1 cellular context compared by ENCODE assay signal in the genomic region with DNA sequence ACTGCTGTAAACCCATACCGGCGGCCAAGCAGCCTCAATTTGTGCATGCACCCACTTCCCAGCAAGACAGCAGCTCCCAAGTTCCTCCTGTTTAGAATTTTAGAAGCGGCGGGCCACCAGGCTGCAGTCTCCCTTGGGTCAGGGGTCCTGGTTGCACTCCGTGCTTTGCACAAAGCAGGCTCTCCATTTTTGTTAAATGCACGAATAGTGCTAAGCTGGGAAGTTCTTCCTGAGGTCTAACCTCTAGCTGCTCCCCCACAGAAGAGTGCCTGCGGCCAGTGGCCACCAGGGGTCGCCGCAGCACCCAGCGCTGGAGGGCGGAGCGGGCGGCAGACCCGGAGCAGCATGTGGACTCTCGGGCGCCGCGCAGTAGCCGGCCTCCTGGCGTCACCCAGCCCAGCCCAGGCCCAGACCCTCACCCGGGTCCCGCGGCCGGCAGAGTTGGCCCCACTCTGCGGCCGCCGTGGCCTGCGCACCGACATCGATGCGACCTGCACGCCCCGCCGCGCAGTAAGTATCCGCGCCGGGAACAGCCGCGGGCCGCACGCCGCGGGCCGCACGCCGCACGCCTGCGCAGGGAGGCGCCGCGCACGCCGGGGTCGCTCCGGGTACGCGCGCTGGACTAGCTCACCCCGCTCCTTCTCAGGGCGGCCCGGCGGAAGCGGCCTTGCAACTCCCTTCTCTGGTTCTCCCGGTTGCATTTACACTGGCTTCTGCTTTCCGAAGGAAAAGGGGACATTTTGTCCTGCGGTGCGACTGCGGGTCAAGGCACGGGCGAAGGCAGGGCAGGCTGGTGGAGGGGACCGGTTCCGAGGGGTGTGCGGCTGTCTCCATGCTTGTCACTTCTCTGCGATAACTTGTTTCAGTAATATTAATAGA.
TF ChIP-seq lines count a peak whose summit lies in the region.

A gene (plus strand): TSS at position 315 of the 879 bp plus-strand sequence. CDS start 31 bp downstream, at position 346.

TF ChIP-seq in HepG2, 621 proteins besides CTCF, POLR2A, EP300 and RAD21 (continued from another document and continues in another):
- TF ChIP-seq REXO4 (CRISPR knock-in tag; IDR thresholded peaks at IDR 0.05; ENCODE audit: borderline replicate concordance) (no peak), PHF8 (CRISPR knock-in tag; IDR thresholded peaks at IDR 0.05) (peak; percentile 77), NAIF1 (CRISPR knock-in tag; IDR thresholded peaks at IDR 0.05; ENCODE audit: borderline replicate concordance) (peak; percentile 11; the same call in 1 of the 2 replicates), HMGA1 (CRISPR knock-in tag; conservative IDR thresholded peaks at IDR 0.05) (no peak), SALL1 (CRISPR knock-in tag; IDR thresholded peaks at IDR 0.05) (peak; percentile 79), RELA (CRISPR knock-in tag; IDR thresholded peaks at IDR 0.05) (0 out of 2 replicates have a peak, but pooled peaks have one; percentile 47), ZNF556 (CRISPR knock-in tag; IDR thresholded peaks at IDR 0.05; ENCODE audit: borderline replicate concordance) (peak; percentile 86), IKZF1 (IDR thresholded peaks at IDR 0.05) (no peak), SMYD3 (CRISPR knock-in tag; IDR thresholded peaks at IDR 0.05) (no peak), ZNF225 (CRISPR knock-in tag; IDR thresholded peaks at IDR 0.05) (peak; percentile 17; the same call in 1 of the 2 replicates), ZNF782 (CRISPR knock-in tag; IDR thresholded peaks at IDR 0.05; ENCODE audit: borderline replicate concordance) (peak; percentile 71; the same call in 1 of the 2 replicates), ETV6 (CRISPR knock-in tag; conservative IDR thresholded peaks at IDR 0.05) (0 out of 2 replicates have a peak, but pooled peaks have one; percentile 51), SOX6 (IDR thresholded peaks at IDR 0.05) (no peak), SOX6 (CRISPR knock-in tag; IDR thresholded peaks at IDR 0.05) (peak; percentile 25; the same call in 1 of the 2 replicates), GTF3A (CRISPR knock-in tag; conservative IDR thresholded peaks at IDR 0.05) (0 out of 2 replicates have a peak, but pooled peaks have one; percentile 64), YEATS4 (CRISPR knock-in tag; IDR thresholded peaks at IDR 0.05; ENCODE audit: borderline replicate concordance) (peak; percentile 91), HOXA5 (CRISPR knock-in tag; IDR thresholded peaks at IDR 0.05) (peak; percentile 63; the same call in 1 of the 2 replicates), FOXO1 (CRISPR knock-in tag; IDR thresholded peaks at IDR 0.05) (peak; percentile 33; the same call in 1 of the 2 replicates), ZNF431 (CRISPR knock-in tag; IDR thresholded peaks at IDR 0.05; ENCODE audit: borderline replicate concordance, low read depth) (peak; percentile 59; the same call in 1 of the 2 replicates), NCOA1 (CRISPR knock-in tag; IDR thresholded peaks at IDR 0.05) (no peak), REL (CRISPR knock-in tag; conservative IDR thresholded peaks at IDR 0.05) (0 out of 2 replicates have a peak, but pooled peaks have one; percentile 23), SAP130 (CRISPR knock-in tag; IDR thresholded peaks at IDR 0.05; ENCODE audit: low read depth) (peak; percentile 82), NR2C2 (CRISPR knock-in tag; IDR thresholded peaks at IDR 0.05; ENCODE audit: borderline replicate concordance) (0 out of 2 replicates have a peak, but pooled peaks have one; percentile 34), ZFYVE20 (CRISPR knock-in tag; IDR thresholded peaks at IDR 0.05; ENCODE audit: borderline replicate concordance, low read depth) (no peak), JARID2 (CRISPR knock-in tag; IDR thresholded peaks at IDR 0.05; ENCODE audit: insufficient replicate concordance) (no peak)
- TF ChIP-seq, protein P1, sequence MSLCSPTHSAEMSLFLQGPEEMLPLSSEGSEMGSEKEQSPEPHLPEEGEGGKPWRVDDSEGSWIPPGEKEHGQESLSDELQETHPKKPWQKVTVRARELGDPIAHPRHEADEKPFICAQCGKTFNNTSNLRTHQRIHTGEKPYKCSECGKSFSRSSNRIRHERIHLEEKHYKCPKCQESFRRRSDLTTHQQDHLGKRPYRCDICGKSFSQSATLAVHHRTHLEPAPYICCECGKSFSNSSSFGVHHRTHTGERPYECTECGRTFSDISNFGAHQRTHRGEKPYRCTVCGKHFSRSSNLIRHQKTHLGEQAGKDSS (CRISPR knock-in tag; IDR thresholded peaks at IDR 0.05; ENCODE audit: borderline replicate concordance, low read depth), result peak; percentile 67; the same call in 1 of the 2 replicates
- TF ChIP-seq, protein P2, sequence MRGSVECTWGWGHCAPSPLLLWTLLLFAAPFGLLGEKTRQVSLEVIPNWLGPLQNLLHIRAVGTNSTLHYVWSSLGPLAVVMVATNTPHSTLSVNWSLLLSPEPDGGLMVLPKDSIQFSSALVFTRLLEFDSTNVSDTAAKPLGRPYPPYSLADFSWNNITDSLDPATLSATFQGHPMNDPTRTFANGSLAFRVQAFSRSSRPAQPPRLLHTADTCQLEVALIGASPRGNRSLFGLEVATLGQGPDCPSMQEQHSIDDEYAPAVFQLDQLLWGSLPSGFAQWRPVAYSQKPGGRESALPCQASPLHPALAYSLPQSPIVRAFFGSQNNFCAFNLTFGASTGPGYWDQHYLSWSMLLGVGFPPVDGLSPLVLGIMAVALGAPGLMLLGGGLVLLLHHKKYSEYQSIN (CRISPR knock-in tag; IDR thresholded peaks at IDR 0.05; ENCODE audit: borderline replicate concordance), result no peak
- TF ChIP-seq, protein P3, sequence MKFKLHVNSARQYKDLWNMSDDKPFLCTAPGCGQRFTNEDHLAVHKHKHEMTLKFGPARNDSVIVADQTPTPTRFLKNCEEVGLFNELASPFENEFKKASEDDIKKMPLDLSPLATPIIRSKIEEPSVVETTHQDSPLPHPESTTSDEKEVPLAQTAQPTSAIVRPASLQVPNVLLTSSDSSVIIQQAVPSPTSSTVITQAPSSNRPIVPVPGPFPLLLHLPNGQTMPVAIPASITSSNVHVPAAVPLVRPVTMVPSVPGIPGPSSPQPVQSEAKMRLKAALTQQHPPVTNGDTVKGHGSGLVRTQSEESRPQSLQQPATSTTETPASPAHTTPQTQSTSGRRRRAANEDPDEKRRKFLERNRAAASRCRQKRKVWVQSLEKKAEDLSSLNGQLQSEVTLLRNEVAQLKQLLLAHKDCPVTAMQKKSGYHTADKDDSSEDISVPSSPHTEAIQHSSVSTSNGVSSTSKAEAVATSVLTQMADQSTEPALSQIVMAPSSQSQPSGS (CRISPR knock-in tag; IDR thresholded peaks at IDR 0.05), result peak; percentile 71
- TF ChIP-seq, protein P4, sequence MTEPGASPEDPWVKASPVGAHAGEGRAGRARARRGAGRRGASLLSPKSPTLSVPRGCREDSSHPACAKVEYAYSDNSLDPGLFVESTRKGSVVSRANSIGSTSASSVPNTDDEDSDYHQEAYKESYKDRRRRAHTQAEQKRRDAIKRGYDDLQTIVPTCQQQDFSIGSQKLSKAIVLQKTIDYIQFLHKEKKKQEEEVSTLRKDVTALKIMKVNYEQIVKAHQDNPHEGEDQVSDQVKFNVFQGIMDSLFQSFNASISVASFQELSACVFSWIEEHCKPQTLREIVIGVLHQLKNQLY (CRISPR knock-in tag; IDR thresholded peaks at IDR 0.05), result no peak; the same call in 1 of the 2 replicates
- TF ChIP-seq, protein P5, sequence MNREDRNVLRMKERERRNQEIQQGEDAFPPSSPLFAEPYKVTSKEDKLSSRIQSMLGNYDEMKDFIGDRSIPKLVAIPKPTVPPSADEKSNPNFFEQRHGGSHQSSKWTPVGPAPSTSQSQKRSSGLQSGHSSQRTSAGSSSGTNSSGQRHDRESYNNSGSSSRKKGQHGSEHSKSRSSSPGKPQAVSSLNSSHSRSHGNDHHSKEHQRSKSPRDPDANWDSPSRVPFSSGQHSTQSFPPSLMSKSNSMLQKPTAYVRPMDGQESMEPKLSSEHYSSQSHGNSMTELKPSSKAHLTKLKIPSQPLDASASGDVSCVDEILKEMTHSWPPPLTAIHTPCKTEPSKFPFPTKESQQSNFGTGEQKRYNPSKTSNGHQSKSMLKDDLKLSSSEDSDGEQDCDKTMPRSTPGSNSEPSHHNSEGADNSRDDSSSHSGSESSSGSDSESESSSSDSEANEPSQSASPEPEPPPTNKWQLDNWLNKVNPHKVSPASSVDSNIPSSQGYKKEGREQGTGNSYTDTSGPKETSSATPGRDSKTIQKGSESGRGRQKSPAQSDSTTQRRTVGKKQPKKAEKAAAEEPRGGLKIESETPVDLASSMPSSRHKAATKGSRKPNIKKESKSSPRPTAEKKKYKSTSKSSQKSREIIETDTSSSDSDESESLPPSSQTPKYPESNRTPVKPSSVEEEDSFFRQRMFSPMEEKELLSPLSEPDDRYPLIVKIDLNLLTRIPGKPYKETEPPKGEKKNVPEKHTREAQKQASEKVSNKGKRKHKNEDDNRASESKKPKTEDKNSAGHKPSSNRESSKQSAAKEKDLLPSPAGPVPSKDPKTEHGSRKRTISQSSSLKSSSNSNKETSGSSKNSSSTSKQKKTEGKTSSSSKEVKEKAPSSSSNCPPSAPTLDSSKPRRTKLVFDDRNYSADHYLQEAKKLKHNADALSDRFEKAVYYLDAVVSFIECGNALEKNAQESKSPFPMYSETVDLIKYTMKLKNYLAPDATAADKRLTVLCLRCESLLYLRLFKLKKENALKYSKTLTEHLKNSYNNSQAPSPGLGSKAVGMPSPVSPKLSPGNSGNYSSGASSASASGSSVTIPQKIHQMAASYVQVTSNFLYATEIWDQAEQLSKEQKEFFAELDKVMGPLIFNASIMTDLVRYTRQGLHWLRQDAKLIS (CRISPR knock-in tag; IDR thresholded peaks at IDR 0.05), result 0 out of 2 replicates have a peak, but pooled peaks have one; percentile 7
- TF ChIP-seq, protein P6, sequence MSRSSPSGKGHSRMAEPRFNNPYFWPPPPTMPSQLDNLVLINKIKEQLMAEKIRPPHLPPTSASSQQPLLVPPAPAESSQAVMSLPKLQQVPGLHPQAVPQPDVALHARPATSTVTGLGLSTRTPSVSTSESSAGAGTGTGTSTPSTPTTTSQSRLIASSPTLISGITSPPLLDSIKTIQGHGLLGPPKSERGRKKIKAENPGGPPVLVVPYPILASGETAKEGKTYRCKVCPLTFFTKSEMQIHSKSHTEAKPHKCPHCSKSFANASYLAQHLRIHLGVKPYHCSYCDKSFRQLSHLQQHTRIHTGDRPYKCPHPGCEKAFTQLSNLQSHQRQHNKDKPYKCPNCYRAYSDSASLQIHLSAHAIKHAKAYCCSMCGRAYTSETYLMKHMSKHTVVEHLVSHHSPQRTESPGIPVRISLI (CRISPR knock-in tag; IDR thresholded peaks at IDR 0.05; ENCODE audit: borderline replicate concordance), result no peak
- TF ChIP-seq, protein P7, sequence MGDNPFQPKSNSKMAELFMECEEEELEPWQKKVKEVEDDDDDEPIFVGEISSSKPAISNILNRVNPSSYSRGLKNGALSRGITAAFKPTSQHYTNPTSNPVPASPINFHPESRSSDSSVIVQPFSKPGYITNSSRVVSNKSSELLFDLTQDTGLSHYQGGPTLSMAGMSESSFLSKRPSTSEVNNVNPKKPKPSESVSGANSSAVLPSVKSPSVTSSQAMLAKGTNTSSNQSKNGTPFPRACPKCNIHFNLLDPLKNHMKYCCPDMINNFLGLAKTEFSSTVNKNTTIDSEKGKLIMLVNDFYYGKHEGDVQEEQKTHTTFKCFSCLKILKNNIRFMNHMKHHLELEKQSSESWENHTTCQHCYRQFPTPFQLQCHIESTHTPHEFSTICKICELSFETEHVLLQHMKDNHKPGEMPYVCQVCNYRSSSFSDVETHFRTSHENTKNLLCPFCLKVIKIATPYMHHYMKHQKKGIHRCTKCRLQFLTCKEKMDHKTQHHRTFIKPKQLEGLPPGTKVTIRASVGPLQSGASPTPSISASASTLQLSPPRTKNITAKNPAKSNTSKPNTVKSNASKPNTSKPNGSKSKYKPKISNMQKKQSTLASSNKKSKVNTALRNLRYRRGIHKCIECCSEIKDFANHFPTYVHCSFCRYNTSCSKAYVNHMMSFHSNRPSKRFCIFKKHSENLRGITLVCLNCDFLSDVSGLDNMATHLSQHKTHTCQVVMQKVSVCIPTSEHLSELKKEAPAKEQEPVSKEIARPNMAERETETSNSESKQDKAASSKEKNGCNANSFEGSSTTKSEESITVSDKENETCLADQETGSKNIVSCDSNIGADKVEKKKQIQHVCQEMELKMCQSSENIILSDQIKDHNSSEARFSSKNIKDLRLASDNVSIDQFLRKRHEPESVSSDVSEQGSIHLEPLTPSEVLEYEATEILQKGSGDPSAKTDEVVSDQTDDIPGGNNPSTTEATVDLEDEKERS (CRISPR knock-in tag; IDR thresholded peaks at IDR 0.05), result peak; percentile 74; the same call in 1 of the 2 replicates
- TF ChIP-seq, protein P8, sequence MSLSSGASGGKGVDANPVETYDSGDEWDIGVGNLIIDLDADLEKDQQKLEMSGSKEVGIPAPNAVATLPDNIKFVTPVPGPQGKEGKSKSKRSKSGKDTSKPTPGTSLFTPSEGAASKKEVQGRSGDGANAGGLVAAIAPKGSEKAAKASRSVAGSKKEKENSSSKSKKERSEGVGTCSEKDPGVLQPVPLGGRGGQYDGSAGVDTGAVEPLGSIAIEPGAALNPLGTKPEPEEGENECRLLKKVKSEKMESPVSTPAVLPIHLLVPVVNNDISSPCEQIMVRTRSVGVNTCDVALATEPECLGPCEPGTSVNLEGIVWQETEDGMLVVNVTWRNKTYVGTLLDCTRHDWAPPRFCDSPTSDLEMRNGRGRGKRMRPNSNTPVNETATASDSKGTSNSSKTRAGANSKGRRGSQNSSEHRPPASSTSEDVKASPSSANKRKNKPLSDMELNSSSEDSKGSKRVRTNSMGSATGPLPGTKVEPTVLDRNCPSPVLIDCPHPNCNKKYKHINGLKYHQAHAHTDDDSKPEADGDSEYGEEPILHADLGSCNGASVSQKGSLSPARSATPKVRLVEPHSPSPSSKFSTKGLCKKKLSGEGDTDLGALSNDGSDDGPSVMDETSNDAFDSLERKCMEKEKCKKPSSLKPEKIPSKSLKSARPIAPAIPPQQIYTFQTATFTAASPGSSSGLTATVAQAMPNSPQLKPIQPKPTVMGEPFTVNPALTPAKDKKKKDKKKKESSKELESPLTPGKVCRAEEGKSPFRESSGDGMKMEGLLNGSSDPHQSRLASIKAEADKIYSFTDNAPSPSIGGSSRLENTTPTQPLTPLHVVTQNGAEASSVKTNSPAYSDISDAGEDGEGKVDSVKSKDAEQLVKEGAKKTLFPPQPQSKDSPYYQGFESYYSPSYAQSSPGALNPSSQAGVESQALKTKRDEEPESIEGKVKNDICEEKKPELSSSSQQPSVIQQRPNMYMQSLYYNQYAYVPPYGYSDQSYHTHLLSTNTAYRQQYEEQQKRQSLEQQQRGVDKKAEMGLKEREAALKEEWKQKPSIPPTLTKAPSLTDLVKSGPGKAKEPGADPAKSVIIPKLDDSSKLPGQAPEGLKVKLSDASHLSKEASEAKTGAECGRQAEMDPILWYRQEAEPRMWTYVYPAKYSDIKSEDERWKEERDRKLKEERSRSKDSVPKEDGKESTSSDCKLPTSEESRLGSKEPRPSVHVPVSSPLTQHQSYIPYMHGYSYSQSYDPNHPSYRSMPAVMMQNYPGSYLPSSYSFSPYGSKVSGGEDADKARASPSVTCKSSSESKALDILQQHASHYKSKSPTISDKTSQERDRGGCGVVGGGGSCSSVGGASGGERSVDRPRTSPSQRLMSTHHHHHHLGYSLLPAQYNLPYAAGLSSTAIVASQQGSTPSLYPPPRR (CRISPR knock-in tag; IDR thresholded peaks at IDR 0.05; ENCODE audit: borderline replicate concordance), result peak; percentile 31; the same call in 1 of the 2 replicates
- TF ChIP-seq, protein P9, sequence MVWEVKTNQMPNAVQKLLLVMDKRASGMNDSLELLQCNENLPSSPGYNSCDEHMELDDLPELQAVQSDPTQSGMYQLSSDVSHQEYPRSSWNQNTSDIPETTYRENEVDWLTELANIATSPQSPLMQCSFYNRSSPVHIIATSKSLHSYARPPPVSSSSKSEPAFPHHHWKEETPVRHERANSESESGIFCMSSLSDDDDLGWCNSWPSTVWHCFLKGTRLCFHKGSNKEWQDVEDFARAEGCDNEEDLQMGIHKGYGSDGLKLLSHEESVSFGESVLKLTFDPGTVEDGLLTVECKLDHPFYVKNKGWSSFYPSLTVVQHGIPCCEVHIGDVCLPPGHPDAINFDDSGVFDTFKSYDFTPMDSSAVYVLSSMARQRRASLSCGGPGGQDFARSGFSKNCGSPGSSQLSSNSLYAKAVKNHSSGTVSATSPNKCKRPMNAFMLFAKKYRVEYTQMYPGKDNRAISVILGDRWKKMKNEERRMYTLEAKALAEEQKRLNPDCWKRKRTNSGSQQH (CRISPR knock-in tag; IDR thresholded peaks at IDR 0.05; ENCODE audit: low read depth), result 0 out of 2 replicates have a peak, but pooled peaks have one; percentile 14
